Comparison of ENCODE assay signal across 10 cellular contexts in the genomic region with DNA sequence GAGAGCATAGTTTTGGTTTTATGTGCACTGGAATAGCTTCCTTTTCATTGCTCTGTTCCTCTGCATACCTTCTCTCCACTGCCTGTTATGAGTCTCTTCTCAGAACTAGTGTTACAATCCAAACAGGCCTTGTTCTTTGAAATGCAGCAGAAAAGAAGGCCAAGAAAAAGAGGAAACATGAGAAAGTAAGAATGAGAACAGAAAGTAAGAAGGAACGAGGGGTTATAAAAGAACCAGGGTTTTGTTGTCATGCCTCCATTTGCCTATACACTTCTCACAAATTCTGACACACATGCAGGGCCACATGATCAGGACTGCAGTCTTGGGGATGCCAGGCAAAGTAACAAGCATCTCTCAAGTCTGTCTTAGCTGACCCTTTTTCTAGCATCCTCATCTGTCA.
DNase-seq lines count a peak whose midpoint lies in the region; ATAC-seq and TF ChIP-seq lines count a peak whose summit lies in the region.
"Had no signal": no experiment of that assay in that cellular context is flagged by ENCODE, and none has a peak within 500 bp of the region (broad histone marks: within the 10 kb centered on the region; RNA-seq: fewer than 3 reads in every experiment).

No MANE protein-coding gene starts in this region.

- peak overlapping the region; percentile 53 to 93 (median 90) for H3K27ac Mint-ChIP-seq in CD14-positive monocyte
- no peak overlapping the region for H3K27ac Mint-ChIP-seq in activated T-helper 1 cell treated with anti-CD3 and anti-CD28 coated beads, Interleukin-12 subunit alpha, Interleukin-12 subunit beta, Interleukin-2, Interleukin-4 antibody, amounts not matched to agents 30 ng/mL and 10 ng/mL and 1 ng/mL, durations not matched to agents 14 hours and 24 hours and 36 hours
- no peak overlapping the region for H3K27ac Mint-ChIP-seq in endothelial cell (ENCODE audit: unreplicated experiment)
- H3K27ac Mint-ChIP-seq: activated naive CD4-positive, alpha-beta T cell treated with anti-CD3 and anti-CD28 coated beads for 36 hours had no signal

- peaks cover 14% of the 10 kb centered on the region for H3K4me1 Mint-ChIP-seq in CD14-positive monocyte
- peaks cover 10% of the 10 kb centered on the region for H3K4me1 Mint-ChIP-seq in activated T-helper 1 cell treated with anti-CD3 and anti-CD28 coated beads, Interleukin-12 subunit alpha, Interleukin-12 subunit beta, Interleukin-2, Interleukin-4 antibody, amounts not matched to agents 30 ng/mL and 10 ng/mL and 1 ng/mL, durations not matched to agents 14 hours and 24 hours and 36 hours (ENCODE audit: low read depth)
- H3K4me1 Mint-ChIP-seq in endothelial cell (ENCODE audit: unreplicated experiment): no peaks in the 10 kb centered on the region

- H3K9me3 Mint-ChIP-seq in CD14-positive monocyte (peaks cover 0 to 3% (median 0%) of the 10 kb centered on the region in 7 donors), endothelial cell (ENCODE audit: unreplicated experiment) (no peaks in the 10 kb centered on the region)
- H3K9me3 Mint-ChIP-seq in activated T-helper 1 cell treated with anti-CD3 and anti-CD28 coated beads, Interleukin-12 subunit alpha, Interleukin-12 subunit beta, Interleukin-2, Interleukin-4 antibody, amounts not matched to agents 30 ng/mL and 10 ng/mL and 1 ng/mL, durations not matched to agents 14 hours and 24 hours and 36 hours: no peaks in the 10 kb centered on the region
- H3K9me3 Mint-ChIP-seq: activated naive CD4-positive, alpha-beta T cell treated with anti-CD3 and anti-CD28 coated beads for 36 hours had no signal

- H3K4me3 Mint-ChIP-seq in CD14-positive monocyte (peak overlapping the region; percentile 42 to 81), endothelial cell (ENCODE audit: unreplicated experiment) (no peak overlapping the region)
- no peak overlapping the region for H3K4me3 Mint-ChIP-seq in activated T-helper 1 cell treated with anti-CD3 and anti-CD28 coated beads, Interleukin-12 subunit alpha, Interleukin-12 subunit beta, Interleukin-2, Interleukin-4 antibody, amounts not matched to agents 30 ng/mL and 10 ng/mL and 1 ng/mL, durations not matched to agents 14 hours and 24 hours and 36 hours
- H3K4me3 Mint-ChIP-seq: activated naive CD4-positive, alpha-beta T cell treated with anti-CD3 and anti-CD28 coated beads for 36 hours had no signal

- DNase-seq in CD14-positive monocyte (ENCODE audit: low spot score) (no peak), 8988T (no peak), Right ventricle myocardium inferior (ENCODE audit: missing footprints) (no peak), endothelial cell (ENCODE audit: low spot score) (no peak)
- DNase-seq in activated T-helper 1 cell treated with anti-CD3 and anti-CD28 coated beads, Interleukin-12 subunit alpha, Interleukin-12 subunit beta, Interleukin-2, Interleukin-4 antibody, amounts not matched to agents 30 ng/mL and 10 ng/mL and 1 ng/mL, durations not matched to agents 14 hours and 24 hours and 36 hours (ENCODE audit: low spot score): no peak
- DNase-seq: activated naive CD4-positive, alpha-beta T cell treated with anti-CD3 and anti-CD28 coated beads for 36 hours; gastrocnemius medialis had no signal

- peak; percentile 72 for ATAC-seq in GM19397 (IDR thresholded peaks at IDR 0.05; ENCODE audit: unreplicated experiment)
- peak; percentile 60 for ATAC-seq in HG03135 (IDR thresholded peaks at IDR 0.05; ENCODE audit: unreplicated experiment)
- ATAC-seq in Right ventricle myocardium inferior: no peak
- ATAC-seq: gastrocnemius medialis had no signal

- H3K27ac ChIP-seq in cingulate gyrus (ENCODE audit: low read depth, low read length): peak overlapping the region; percentile 30
- H3K27ac ChIP-seq: gastrocnemius medialis had no signal

- TF ChIP-seq CTCF in CD14-positive monocyte (IDR thresholded peaks at IDR 0.05): no peak
- TF ChIP-seq CTCF in endothelial cell (IDR thresholded peaks at IDR 0.05; ENCODE audit: unreplicated experiment): no peak

- H3K27me3 Mint-ChIP-seq in CD14-positive monocyte (ENCODE audit: low read depth in 3 of 3) (no peaks in the 10 kb centered on the region), endothelial cell (ENCODE audit: unreplicated experiment) (peaks cover 2% of the 10 kb centered on the region)
- H3K27me3 Mint-ChIP-seq in activated T-helper 1 cell treated with anti-CD3 and anti-CD28 coated beads, Interleukin-12 subunit alpha, Interleukin-12 subunit beta, Interleukin-2, Interleukin-4 antibody, amounts not matched to agents 30 ng/mL and 10 ng/mL and 1 ng/mL, durations not matched to agents 14 hours and 24 hours and 36 hours (ENCODE audit: insufficient read depth): peaks cover 2% of the 10 kb centered on the region

- no peaks in the 10 kb centered on the region for H3K36me3 Mint-ChIP-seq in CD14-positive monocyte
- no peaks in the 10 kb centered on the region for H3K36me3 Mint-ChIP-seq in activated T-helper 1 cell treated with anti-CD3 and anti-CD28 coated beads, Interleukin-12 subunit alpha, Interleukin-12 subunit beta, Interleukin-2, Interleukin-4 antibody, amounts not matched to agents 30 ng/mL and 10 ng/mL and 1 ng/mL, durations not matched to agents 14 hours and 24 hours and 36 hours (ENCODE audit: low read depth)
- H3K36me3 Mint-ChIP-seq in endothelial cell (ENCODE audit: low read depth, unreplicated experiment): no peaks in the 10 kb centered on the region

- intact Hi-C loops in CD14-positive monocyte (cut with micrococcal nuclease): no loop called here
- intact Hi-C loops in activated T-helper 1 cell treated with anti-CD3 and anti-CD28 coated beads, Interleukin-12 subunit alpha, Interleukin-12 subunit beta, Interleukin-2, Interleukin-4 antibody, amounts not matched to agents 30 ng/mL and 10 ng/mL and 1 ng/mL, durations not matched to agents 14 hours and 24 hours and 36 hours (cut with micrococcal nuclease): no loop called here
- intact Hi-C loops in Right ventricle myocardium inferior (cut with DNase I): no loop called here

Comparison
In these comparisons a context has a peak if more than half of its experiments do, and no peak if none do; other contexts are left out.
1. H3K27ac Mint-ChIP-seq: peak in CD14-positive monocyte (7 of 7); none in activated T-helper 1 cell treated with anti-CD3 and anti-CD28 coated beads, Interleukin-12 subunit alpha, Interleukin-12 subunit beta, Interleukin-2, Interleukin-4 antibody, amounts not matched to agents 30 ng/mL and 10 ng/mL and 1 ng/mL, durations not matched to agents 14 hours and 24 hours and 36 hours (single experiment) and endothelial cell (single experiment).
2. H3K4me3 Mint-ChIP-seq: peak in CD14-positive monocyte (2 of 2); none in activated T-helper 1 cell treated with anti-CD3 and anti-CD28 coated beads, Interleukin-12 subunit alpha, Interleukin-12 subunit beta, Interleukin-2, Interleukin-4 antibody, amounts not matched to agents 30 ng/mL and 10 ng/mL and 1 ng/mL, durations not matched to agents 14 hours and 24 hours and 36 hours (single experiment) and endothelial cell (single experiment).